Comparison of ENCODE assay signal across 1 cellular context in genomic region chr20:50509923-50510705, GRCh38.
A peak's percentile ranks its signal among the peaks of the same experiment; 100 is the strongest.
TF ChIP-seq lines count a peak whose summit lies in the region.

Gene PTPN1, plus strand, starts transcription at chr20:50510383. Its CDS starts 145 bp downstream, at chr20:50510528.

TF ChIP-seq in HepG2, 621 proteins besides CTCF, POLR2A, EP300 and RAD21 (continued from another document and continues in another):
- TF ChIP-seq ZNF609 (CRISPR knock-in tag; IDR thresholded peaks at IDR 0.05; ENCODE audit: borderline replicate concordance) (peak; percentile 5; the same call in 1 of the 2 replicates), PITX1 (CRISPR knock-in tag; IDR thresholded peaks at IDR 0.05) (no peak), ZNF354B (CRISPR knock-in tag; IDR thresholded peaks at IDR 0.05) (no peak; the same call in 1 of the 2 replicates), ZNF749 (CRISPR knock-in tag; IDR thresholded peaks at IDR 0.05; ENCODE audit: borderline replicate concordance) (0 out of 2 replicates have a peak, but pooled peaks have one; percentile 43), ZC3H13 (CRISPR knock-in tag; IDR thresholded peaks at IDR 0.05) (peak; percentile 86; the same call in 1 of the 2 replicates), MAF1 (CRISPR knock-in tag; IDR thresholded peaks at IDR 0.05; ENCODE audit: borderline replicate concordance) (peak; percentile 89), ATF7-NPFF (CRISPR knock-in tag; IDR thresholded peaks at IDR 0.05; ENCODE audit: low read depth) (peak; percentile 86; the same call in 1 of the 2 replicates), HIVEP1 (CRISPR knock-in tag; IDR thresholded peaks at IDR 0.05) (peak; percentile 93), HNRNPLL (IDR thresholded peaks at IDR 0.05; ENCODE audit: low read depth, low read length, poor library complexity, severe bottlenecking) (peak; percentile 85), ZKSCAN5 (CRISPR knock-in tag; IDR thresholded peaks at IDR 0.05) (no peak), AKNA (CRISPR knock-in tag; IDR thresholded peaks at IDR 0.05; ENCODE audit: borderline replicate concordance) (peak; percentile 19; the same call in 1 of the 2 replicates), PCBP1 (IDR thresholded peaks at IDR 0.05; ENCODE audit: borderline replicate concordance, low read depth, low read length) (no peak), ETV5 (CRISPR knock-in tag; IDR thresholded peaks at IDR 0.05; ENCODE audit: borderline replicate concordance) (peak; percentile 90; the same call in 1 of the 2 replicates), TOPORS (CRISPR knock-in tag; IDR thresholded peaks at IDR 0.05) (0 out of 2 replicates have a peak, but pooled peaks have one; percentile 31), HNRNPUL1 (IDR thresholded peaks at IDR 0.05; ENCODE audit: low read depth, low read length) (no peak), THRA (CRISPR knock-in tag; IDR thresholded peaks at IDR 0.05; ENCODE audit: borderline replicate concordance) (peak; percentile 77), CENPT (CRISPR knock-in tag; IDR thresholded peaks at IDR 0.05; ENCODE audit: low read depth) (no peak), RFXAP (CRISPR knock-in tag; IDR thresholded peaks at IDR 0.05; ENCODE audit: borderline replicate concordance) (peak; percentile 91), BORCS8-MEF2B (CRISPR knock-in tag; IDR thresholded peaks at IDR 0.05) (peak; percentile 59; the same call in 1 of the 2 replicates), ZFP36 (IDR thresholded peaks at IDR 0.05; ENCODE audit: borderline replicate concordance, low read depth, low read length, partially characterized antibody) (no peak), ZNF770 (CRISPR knock-in tag; IDR thresholded peaks at IDR 0.05) (peak; percentile 54; the same call in 1 of the 2 replicates), ZNF407 (CRISPR knock-in tag; IDR thresholded peaks at IDR 0.05; ENCODE audit: not compliant biosample characterization) (no peak), ZBTB1 (CRISPR knock-in tag; IDR thresholded peaks at IDR 0.05; ENCODE audit: borderline replicate concordance) (no peak), IRF2 (CRISPR knock-in tag; IDR thresholded peaks at IDR 0.05) (peak; percentile 91), ZGPAT (CRISPR knock-in tag; IDR thresholded peaks at IDR 0.05) (peak; percentile 96), FOXA1 (IDR thresholded peaks at IDR 0.05) (no peak), FOXA1 (CRISPR knock-in tag; IDR thresholded peaks at IDR 0.05) (peak; percentile 72), PBX3 (CRISPR knock-in tag; IDR thresholded peaks at IDR 0.05; ENCODE audit: borderline replicate concordance) (peak; percentile 75; the same call in 1 of the 2 replicates)
